ENCODE assay signal across 13 cellular contexts in genomic region chr3:16171009-16171408, GRCh38. TPM values are rescaled to one million over a fixed set of nuclear protein-coding genes. Genes with fewer than 3 reads are reported as not detected.
"Had no signal": no experiment of that assay in that cellular context is flagged by ENCODE, and none has a peak within 500 bp of the region (broad histone marks: within the 10 kb centered on the region; RNA-seq: fewer than 3 reads in every experiment).

No MANE protein-coding gene starts in this region.

- H3K27ac ChIP-seq: parathyroid adenoma, WERI-Rb-1 had no signal

- H3K4me1 ChIP-seq: parathyroid adenoma had no signal

- H3K36me3 ChIP-seq: WERI-Rb-1 had no signal

- H3K4me3 ChIP-seq: mucosa of descending colon had no signal

- DNase-seq: activated CD4-positive, alpha-beta memory T cell treated with anti-CD3 and anti-CD28 coated beads, Interleukin-2, amount 10 ng/mL, durations not matched to agents 7 days and 5 days; activated CD4-positive, alpha-beta T cell treated with anti-CD3 and anti-CD28 coated beads for 36 hours; activated effector memory CD4-positive, alpha-beta T cell treated with Interleukin-2 at 50 U/mL for 16 hours; activated T-cell treated with anti-CD3 and anti-CD28 coated beads, Interleukin-2, amount 50 U/mL, for 24 hours; effector memory CD4-positive, alpha-beta T cell; foreskin melanocyte; mucosa of descending colon; naive thymus-derived CD4-positive, alpha-beta T cell; stimulated activated CD4-positive, alpha-beta T cell treated with anti-CD3 and anti-CD28 coated beads, Interleukin-2, amount 100 ng/mL, for 48 hours; T-helper 1 cell; T1000; WERI-Rb-1 had no signal

- H3K9me3 ChIP-seq: mucosa of descending colon had no signal

RNA-seq across cellular contexts. Expression of gene GALNT15, which starts 3.5 kb away (rescaled TPM):
- polyA plus RNA-seq: naive thymus-derived CD4-positive, alpha-beta T cell had no signal
